In genomic region chr2:63692002-63692606, GRCh38 we compare ENCODE assay signal across 8 cellular contexts.
DNase-seq lines count a peak whose midpoint lies in the region; ATAC-seq and TF ChIP-seq lines count a peak whose summit lies in the region.

No MANE protein-coding gene starts in this region.

- no peak overlapping the region for H3K4me3 ChIP-seq in colonic mucosa

- peaks cover 0 to 3% (median 0%) of the 10 kb centered on the region in 7 donors for H3K9me3 Mint-ChIP-seq in CD14-positive monocyte
- no peaks in the 10 kb centered on the region for H3K9me3 Mint-ChIP-seq in memory B cell

- no peaks in the 10 kb centered on the region for H3K36me3 Mint-ChIP-seq in CD14-positive monocyte
- no peaks in the 10 kb centered on the region for H3K36me3 Mint-ChIP-seq in memory B cell

- H3K27ac Mint-ChIP-seq in CD14-positive monocyte (no peak overlapping the region), memory B cell (no peak overlapping the region)

- peaks cover 2 to 3% (median 2%) of the 10 kb centered on the region in 3 donors for H3K27me3 Mint-ChIP-seq in CD14-positive monocyte (ENCODE audit: low read depth in 3 of 3)
- H3K27me3 Mint-ChIP-seq in memory B cell: no peaks in the 10 kb centered on the region

- in situ Hi-C loops in GM13977 (cut with MboI; ENCODE audit: low pct_unique_long_range_greater_than_20kb, low sequenced_read_pairs, unreplicated experiment): loop anchor here (10.0 kb wide), 1 partner anchor 163 kb away; no protein-coding TSS in a partner anchor

- no peaks in the 10 kb centered on the region for H3K36me3 ChIP-seq in colonic mucosa

- no peaks in the 10 kb centered on the region for H3K27me3 ChIP-seq in colonic mucosa

- H3K4me3 Mint-ChIP-seq in CD14-positive monocyte (no peak overlapping the region), memory B cell (no peak overlapping the region)

- DNase-seq in CD14-positive monocyte (ENCODE audit: low spot score) (no peak), GM13977 (ENCODE audit: low spot score) (peak; percentile 48), NCI-H774 (lab: John Stamatoyannopoulos, UW) (peak; percentile 12), colonic mucosa (peak; percentile 31), memory B cell (ENCODE audit: low spot score in 2 of 2) (peak in 1 of 2 donors; percentile 22)

- peak; percentile 72 for TF ChIP-seq CTCF in CD14-positive monocyte (IDR thresholded peaks at IDR 0.05)
- TF ChIP-seq CTCF in GM13977 (IDR thresholded peaks at IDR 0.05; ENCODE audit: extremely low read depth, insufficient read depth, missing control alignments): peak; percentile 50
- peak; percentile 43 for TF ChIP-seq CTCF in colonic mucosa (IDR thresholded peaks at IDR 0.05)

- intact Hi-C loops in CD14-positive monocyte (cut with micrococcal nuclease) (loop anchor here in 1 of 2 donors (2.0 kb wide), 1 partner anchor 169 kb away; no protein-coding TSS in a partner anchor), colonic mucosa (cut with DNase I) (loop anchor here (5.0 kb wide), 1 partner anchor 165 kb away; no protein-coding TSS in a partner anchor)

- H3K4me1 ChIP-seq in colonic mucosa: no peaks in the 10 kb centered on the region

- no peaks in the 10 kb centered on the region for H3K9me3 ChIP-seq in colonic mucosa

- no peak overlapping the region for H3K27ac ChIP-seq in colonic mucosa

- no peak overlapping the region for H3K9ac ChIP-seq in colonic mucosa (ENCODE audit: low read depth in 2 of 2, low read length in 2 of 2)

- H3K4me1 Mint-ChIP-seq in CD14-positive monocyte: peaks cover 2% of the 10 kb centered on the region
- H3K4me1 Mint-ChIP-seq in memory B cell: no peaks in the 10 kb centered on the region

- ATAC-seq in memory B cell (ENCODE audit: low read depth): peak; percentile 48
- ATAC-seq in HG03432 (IDR thresholded peaks at IDR 0.05; ENCODE audit: unreplicated experiment): no peak
- ATAC-seq in HG03139 (IDR thresholded peaks at IDR 0.05; ENCODE audit: unreplicated experiment): no peak
- no peak for ATAC-seq in GM19463 (IDR thresholded peaks at IDR 0.05; ENCODE audit: unreplicated experiment)
